8 cellular contexts compared by ENCODE assay signal in the genomic region with DNA sequence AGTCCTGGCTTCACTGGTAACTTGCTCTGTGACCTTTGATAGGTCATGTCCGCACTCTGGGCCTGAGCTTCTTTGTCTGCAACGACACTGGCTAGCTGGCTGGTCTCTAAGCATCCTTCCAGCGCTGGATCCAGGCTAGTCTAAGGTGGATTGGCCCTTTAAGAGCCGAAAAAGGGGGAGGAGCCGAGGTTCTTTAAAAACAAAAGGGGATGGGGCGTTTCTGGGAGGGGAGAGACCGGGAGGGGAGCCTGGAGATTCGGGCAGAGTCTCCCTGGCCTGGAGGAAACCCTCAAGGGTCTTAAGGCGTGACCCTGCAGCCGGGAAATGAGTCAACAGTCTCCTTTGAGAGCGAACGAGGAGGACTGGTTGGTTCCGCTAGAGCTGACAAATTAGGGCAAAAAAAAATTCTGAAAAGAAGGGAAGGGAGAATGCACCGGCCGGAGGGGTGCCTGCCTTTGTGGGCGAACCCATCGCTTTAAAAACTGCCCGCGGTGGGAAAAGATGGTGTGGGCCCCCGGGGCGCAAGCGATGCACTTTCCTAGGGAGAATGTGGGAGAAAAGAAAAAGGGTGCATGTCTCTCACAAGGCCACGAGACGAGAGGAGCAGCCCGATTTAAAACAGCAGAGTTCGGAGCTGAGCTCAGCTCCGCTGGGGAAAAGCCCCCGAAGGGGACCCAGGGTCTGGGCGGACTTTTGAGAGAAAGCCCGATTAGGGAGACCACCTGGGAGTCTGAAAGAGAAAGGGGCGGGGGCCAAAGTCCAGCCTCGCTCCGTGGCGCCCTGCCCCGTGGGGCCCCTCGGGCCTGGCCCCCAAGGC. TPM values are rescaled to one million over a fixed set of nuclear protein-coding genes. Genes with fewer than 3 reads are reported as not detected.
A peak's percentile ranks its signal among the peaks of the same experiment; 100 is the strongest.
DNase-seq lines count a peak whose midpoint lies in the region; ATAC-seq, FAIRE-seq and TF ChIP-seq lines count a peak whose summit lies in the region.

No MANE protein-coding gene starts in this region.

- H3K36me3 ChIP-seq in lung (ENCODE audit: control insufficient read depth in 2 of 2, insufficient read depth in 2 of 2, low read length in 2 of 2): peaks cover 0 to 10% of the 10 kb centered on the region in 2 donors

- FAIRE-seq in H54 (lab: Jason Lieb, UNC) (no peak), endometrium (lab: Jason Lieb, UNC) (peak; percentile 43)

- H3K9me3 ChIP-seq in lung (ENCODE audit: control insufficient read depth in 2 of 2, insufficient read depth in 1 of 2, low read length in 1 of 2): no peaks in the 10 kb centered on the region

- H3K27me3 ChIP-seq in lung (ENCODE audit: control insufficient read depth, insufficient read depth): no peaks in the 10 kb centered on the region

- DNase-seq in C1 segment of cervical spinal cord (lab: John Stamatoyannopoulos, UW) (peak in 10 of 14 donors; percentile 24 to 85 (median 48)), H54 (ENCODE audit: insufficient read length, low spot score) (peak; percentile 80), NCI-H446 (lab: John Stamatoyannopoulos, UW) (peak; percentile 7 to 76), lung (ENCODE audit: low spot score) (peak; percentile 69), H4 (ENCODE audit: low spot score) (no peak)
- DNase-seq in activated CD4-positive, alpha-beta T cell treated with anti-CD3 and anti-CD28 coated beads, Interleukin-2, amount 50 U/mL, for 48 hours: peak; percentile 40 to 55
- DNase-seq in stimulated activated CD8-positive, alpha-beta memory T cell treated with anti-CD3 and anti-CD28 coated beads, Interleukin-4, amount 100 ng/mL, for 48 hours: peak; percentile 59

- TF ChIP-seq POLR2A in H54 (IDR thresholded peaks at IDR 0.05; ENCODE audit: low read depth, low read length): no peak

- no peak for TF ChIP-seq CTCF in lung (IDR thresholded peaks at IDR 0.05; ENCODE audit: control extremely low read depth, extremely low read depth)

- WGBS in lung, 2 donors: 1% methylated on average over 36 of the region's 36 CpGs

- peak; percentile 39 for ATAC-seq in lung (ENCODE audit: insufficient read depth, low FRiP score)

- H3K4me1 ChIP-seq in lung (ENCODE audit: control insufficient read depth in 2 of 2, insufficient read depth in 2 of 2, low read length in 2 of 2): peaks cover 0 to 6% of the 10 kb centered on the region in 2 donors

- H3K27ac ChIP-seq in lung (ENCODE audit: low read depth in 1 of 2, low read length in 1 of 2): peak overlapping the region; percentile 73 to 78

- peak overlapping the region; percentile 47 for H3K4me3 ChIP-seq in lung

RNA-seq across cellular contexts. Expression of gene ZFTA, which starts 1.0 kb away (rescaled TPM):
- 10 to 100 TPM in 1 of 2 donors, 1 to 10 TPM in 1; 8.7 to 21.8 TPM for total RNA-seq in lung
- 1 to 10 TPM; 4.1 to 4.6 TPM for polyA plus RNA-seq in lung
- total RNA-seq in H4 (2014; rRNA removed; shearing (Covaris generic)): 5.6 and 6.3 TPM in 2 replicates

RNA-seq across cellular contexts. Expression of gene SPINDOC, which starts 45.6 kb away (rescaled TPM):
- 10 to 100 TPM; 12.7 to 15.6 TPM for total RNA-seq in lung
- 10 to 100 TPM in 1 of 2 donors, 1 to 10 TPM in 1; 9.9 to 23.9 TPM for polyA plus RNA-seq in lung
- total RNA-seq in H4 (2014; rRNA removed; shearing (Covaris generic)): 13.1 and 14.4 TPM in 2 replicates
